Comparison of ENCODE assay signal across 8 cellular contexts in genomic region chrX:74343970-74344622, GRCh38. TPM values are rescaled to one million over a fixed set of nuclear protein-coding genes. Genes with fewer than 3 reads are reported as not detected.
DNase-seq lines count a peak whose midpoint lies in the region; ATAC-seq and TF ChIP-seq lines count a peak whose summit lies in the region.

No MANE protein-coding gene starts in this region.

- no peaks in the 10 kb centered on the region for H3K36me3 ChIP-seq in Karpas-422 (ENCODE audit: insufficient read depth, low read length)
- no peaks in the 10 kb centered on the region for H3K36me3 ChIP-seq in cardiac muscle cell

- ATAC-seq in GM21786 (IDR thresholded peaks at IDR 0.05; ENCODE audit: unreplicated experiment) = peak; percentile 95
- no peak for ATAC-seq in HG03139 (IDR thresholded peaks at IDR 0.05; ENCODE audit: unreplicated experiment)

- no peak overlapping the region for H3K4me3 ChIP-seq in Karpas-422 (ENCODE audit: low read length)
- H3K4me3 ChIP-seq in cardiac muscle cell = no peak overlapping the region

- H3K9ac ChIP-seq in Karpas-422 (ENCODE audit: low read length) = no peak overlapping the region

- H3K9me2 ChIP-seq in Karpas-422 (replicated peaks; ENCODE audit: insufficient read depth, low read length) = no peaks in the 10 kb centered on the region

- H3K4me1 ChIP-seq in Karpas-422 (ENCODE audit: low read length) (no peaks in the 10 kb centered on the region), cardiac muscle cell (ENCODE audit: low read depth) (no peaks in the 10 kb centered on the region)

- H3K27ac ChIP-seq in Karpas-422 (ENCODE audit: low read length) (no peak overlapping the region), cardiac muscle cell (no peak overlapping the region)

- H2AFZ ChIP-seq in Karpas-422 (ENCODE audit: low read length) = no peak overlapping the region

- H4K20me1 ChIP-seq in Karpas-422 (ENCODE audit: insufficient read depth, low read depth, low read length) = no peaks in the 10 kb centered on the region

- no peaks in the 10 kb centered on the region for H3K79me2 ChIP-seq in Karpas-422 (ENCODE audit: low read length)

- DNase-seq in GM03348 (ENCODE audit: low spot score) = peak; percentile 70
- DNase-seq in Karpas-422 = peak; percentile 88
- DNase-seq in OCI-M2 (lab: John Stamatoyannopoulos, UW; ENCODE audit: unreplicated experiment) = peak; percentile 54
- peak; percentile 2 for DNase-seq in activated naive CD8-positive, alpha-beta T cell treated with anti-CD3 and anti-CD28 coated beads, Interleukin-2, amount 50 U/mL, for 16 hours (ENCODE audit: low read depth, low spot score)
- DNase-seq in cardiac muscle cell (ENCODE audit: low read depth in 1 of 2, low spot score in 1 of 2) = peak; percentile 39 to 95
- DNase-seq in pulmonary artery endothelial cell (ENCODE audit: low read depth, low spot score) = peak; percentile 74

- peak; percentile 58 for TF ChIP-seq CTCF in cardiac muscle cell (IDR thresholded peaks at IDR 0.05; ENCODE audit: low read depth, low read length)

- no peak overlapping the region for H3K4me2 ChIP-seq in Karpas-422 (ENCODE audit: low read depth, low read length, poor library complexity, severe bottlenecking)

- H3K27me3 ChIP-seq in Karpas-422 (ENCODE audit: low read length) = no peaks in the 10 kb centered on the region
- no peaks in the 10 kb centered on the region for H3K27me3 ChIP-seq in cardiac muscle cell

- H3K9me3 ChIP-seq in Karpas-422 (ENCODE audit: low read length) = no peaks in the 10 kb centered on the region
- no peaks in the 10 kb centered on the region for H3K9me3 ChIP-seq in cardiac muscle cell (ENCODE audit: low read depth)

RNA-seq across cellular contexts. Expression of gene ZCCHC13, which starts 40.1 kb away (rescaled TPM):
- not detected in 2 replicates for total RNA-seq in Karpas-422 (2014; rRNA removed; shearing (Covaris generic); ENCODE audit: low replicate concordance)
- total RNA-seq in cardiac muscle cell = not detected in 2 replicates
- not detected in 2 replicates for polyA plus RNA-seq in cardiac muscle cell
- total RNA-seq in pulmonary artery endothelial cell = not detected in 2 replicates

Comparison
In these comparisons a context has a peak if more than half of its experiments do, and no peak if none do; other contexts are left out.
1. DNase-seq: peak in every context shown above with its lines; median percentile 88 in Karpas-422; 74 in pulmonary artery endothelial cell; 70 in GM03348; 67 in cardiac muscle cell; 54 in OCI-M2; 2 in activated naive CD8-positive, alpha-beta T cell treated with anti-CD3 and anti-CD28 coated beads, Interleukin-2, amount 50 U/mL, for 16 hours.